1 cellular context compared by ENCODE assay signal in genomic region chr14:34982421-34983147, GRCh38.
A peak's percentile ranks its signal among the peaks of the same experiment; 100 is the strongest.
TF ChIP-seq lines count a peak whose summit lies in the region.

SRP54 (plus strand) TSS chr14:34982992; CDS start chr14:34996710, 13,718 bp downstream.

TF ChIP-seq in GM12878, 131 proteins besides CTCF, POLR2A, EP300 and RAD21 (continued from another document and continues in another):
- TF ChIP-seq USF1 (IDR thresholded peaks at IDR 0.05; ENCODE audit: borderline replicate concordance, extremely low read length, insufficient read depth, low read depth, low read length) (peak; percentile 78), HDGF (IDR thresholded peaks at IDR 0.05) (no peak), SKIL (IDR thresholded peaks at IDR 0.05; ENCODE audit: low read depth, poor library complexity, severe bottlenecking) (peak; percentile 79), FOS (IDR thresholded peaks at IDR 0.05; ENCODE audit: borderline replicate concordance, extremely low read depth, insufficient read length) (no peak), POLR2AphosphoS5 (IDR thresholded peaks at IDR 0.05; ENCODE audit: low read length) (peak; percentile 86), MYC (IDR thresholded peaks at IDR 0.05; ENCODE audit: insufficient read depth, insufficient read length, insufficient replicate concordance, low read length, severe bottlenecking) (peak; percentile 55), NR2F1 (conservative IDR thresholded peaks at IDR 0.05) (peak; percentile 26; the same call in 1 of the 2 replicates), USF2 (IDR thresholded peaks at IDR 0.05; ENCODE audit: borderline replicate concordance, low read depth, low read length) (peak; percentile 46), ELK1 (IDR thresholded peaks at IDR 0.05; ENCODE audit: low read depth, low read length) (peak; percentile 89), MEF2A (IDR thresholded peaks at IDR 0.05; ENCODE audit: insufficient read depth, low read depth, low read length) (no peak), CHD2 (IDR thresholded peaks at IDR 0.05; ENCODE audit: borderline replicate concordance, low read depth, low read length) (peak; percentile 52; the same call in 1 of the 2 replicates), ZSCAN29 (IDR thresholded peaks at IDR 0.05) (no peak), KAT2A (conservative IDR thresholded peaks at IDR 0.05; ENCODE audit: control insufficient read depth, low read depth, low read length) (no peak), YY1 (IDR thresholded peaks at IDR 0.05; ENCODE audit: low read depth, low read length) (no peak), PKNOX1 (IDR thresholded peaks at IDR 0.05) (peak; percentile 82), PRDM15 (CRISPR knock-in tag; IDR thresholded peaks at IDR 0.05) (no peak), SMAD1 (IDR thresholded peaks at IDR 0.05; ENCODE audit: low read depth, partially characterized antibody) (peak; percentile 53), CBX3 (IDR thresholded peaks at IDR 0.05; ENCODE audit: borderline replicate concordance, low read depth) (no peak), RB1 (IDR thresholded peaks at IDR 0.05; ENCODE audit: borderline replicate concordance) (no peak), IRF4 (IDR thresholded peaks at IDR 0.05; ENCODE audit: low read depth, low read length) (peak; percentile 67), NFIC (IDR thresholded peaks at IDR 0.05; ENCODE audit: low read depth, low read length) (no peak), IKZF1 (conservative IDR thresholded peaks at IDR 0.05) (peak; percentile 85), E4F1 (IDR thresholded peaks at IDR 0.05; ENCODE audit: borderline replicate concordance, partially characterized antibody) (peak; percentile 54), FOXK2 (IDR thresholded peaks at IDR 0.05) (peak; percentile 91), TBL1XR1 (IDR thresholded peaks at IDR 0.05; ENCODE audit: low read depth, low read length) (no peak; the same call in none of the 2 replicates), ZNF592 (IDR thresholded peaks at IDR 0.05) (peak; percentile 23; the same call in 1 of the 2 replicates), NKRF (conservative IDR thresholded peaks at IDR 0.05) (peak; percentile 70), CUX1 (IDR thresholded peaks at IDR 0.05; ENCODE audit: insufficient replicate concordance, low read depth, low read length) (peak; percentile 62)
